Comparison of ENCODE assay signal across 12 cellular contexts in genomic region chr15:71411538-71412482, GRCh38.
DNase-seq lines count a peak whose midpoint lies in the region; ATAC-seq and TF ChIP-seq lines count a peak whose summit lies in the region.
"Had no signal": no experiment of that assay in that cellular context is flagged by ENCODE, and none has a peak within 500 bp of the region (broad histone marks: within the 10 kb centered on the region; RNA-seq: fewer than 3 reads in every experiment).

No MANE protein-coding gene starts in this region.

- ATAC-seq in omental fat pad (ENCODE audit: low FRiP score) (peak; percentile 47), HG03378 (IDR thresholded peaks at IDR 0.05; ENCODE audit: unreplicated experiment) (no peak)
- ATAC-seq: naive thymus-derived CD8-positive, alpha-beta T cell had no signal

- H3K27ac ChIP-seq in angular gyrus (ENCODE audit: low read depth, low read length) (peak overlapping the region; percentile 43), cardiac muscle cell (no peak overlapping the region)
- H3K27ac ChIP-seq: BLaER1 had no signal

- DNase-seq in AG08396 (ENCODE audit: low spot score) (peak; percentile 58), cardiac muscle cell (ENCODE audit: low read depth in 1 of 2, low spot score in 1 of 2) (peak; percentile 7 to 42), omental fat pad (ENCODE audit: low spot score) (no peak), NCI-H1417 treated with DMSO at 0.1 percent for 48 hours (lab: John Stamatoyannopoulos, UW) (no peak), SIG-M5 treated with dmso at 0.1 percent for 504 hours (lab: John Stamatoyannopoulos, UW; ENCODE audit: unreplicated experiment) (no peak), NCI-H146 (lab: John Stamatoyannopoulos, UW) (no peak)
- DNase-seq: activated effector memory CD4-positive, alpha-beta T cell treated with Interleukin-2 at 50 U/mL for 16 hours; KG1; naive thymus-derived CD8-positive, alpha-beta T cell had no signal

- no peaks in the 10 kb centered on the region for H3K27me3 ChIP-seq in cardiac muscle cell
- H3K27me3 ChIP-seq: BLaER1 had no signal

- no peaks in the 10 kb centered on the region for H3K36me3 ChIP-seq in cardiac muscle cell
- H3K36me3 ChIP-seq: BLaER1 had no signal

- peaks cover 12% of the 10 kb centered on the region for H3K4me1 ChIP-seq in cardiac muscle cell (ENCODE audit: low read depth)

- no peak overlapping the region for H3K4me3 ChIP-seq in cardiac muscle cell
- H3K4me3 ChIP-seq: BLaER1 had no signal

- TF ChIP-seq CTCF in cardiac muscle cell (IDR thresholded peaks at IDR 0.05; ENCODE audit: low read depth, low read length) (no peak), omental fat pad (IDR thresholded peaks at IDR 0.05) (no peak)

- no peaks in the 10 kb centered on the region for H3K9me3 ChIP-seq in cardiac muscle cell (ENCODE audit: low read depth)
- H3K9me3 ChIP-seq: BLaER1 had no signal

Comparison
In these comparisons a context has a peak if more than half of its experiments do, and no peak if none do; other contexts are left out.
1. DNase-seq: peak in AG08396 (single experiment) and cardiac muscle cell (2 of 2); none in omental fat pad (single experiment), NCI-H1417 treated with DMSO at 0.1 percent for 48 hours (single experiment), SIG-M5 treated with dmso at 0.1 percent for 504 hours (single experiment) and NCI-H146 (single experiment).